8 cellular contexts compared by ENCODE assay signal in genomic region chr19:41959056-41960053, GRCh38. TPM values are rescaled to one million over a fixed set of nuclear protein-coding genes. Genes with fewer than 3 reads are reported as not detected.
A peak's percentile ranks its signal among the peaks of the same experiment; 100 is the strongest.
DNase-seq lines count a peak whose midpoint lies in the region; ATAC-seq and TF ChIP-seq lines count a peak whose summit lies in the region.

Gene RABAC1 (minus strand): TSS chr19:41959321. CDS start chr19:41959292, 29 bp downstream.

- no peak within 1 kb of the TSS for H3K23ac ChIP-seq in trophoblast cell (ENCODE audit: low read length)

- peak within 1 kb of the TSS; percentile 90 for H3K4me3 Mint-ChIP-seq in activated naive CD8-positive, alpha-beta T cell treated with anti-CD3 and anti-CD28 coated beads, Interleukin-2, amount 50 U/mL, for 24 hours

- no peak for TF ChIP-seq POLR2A in transverse colon (IDR thresholded peaks at IDR 0.05)

- peaks cover 5% of the 10 kb centered on the region for H3K79me2 ChIP-seq in trophoblast cell (ENCODE audit: control insufficient read depth, insufficient read depth, low read length, poor library complexity)

- no peak for TF ChIP-seq EP300 in transverse colon (IDR thresholded peaks at IDR 0.05; ENCODE audit: low read depth)

- in situ Hi-C loops in transverse colon (cut with MboI; ENCODE audit: low pct_ligation_motif_present in 1 of 4, low pct_unique_long_range_greater_than_20kb in 1 of 4, low sequenced_read_pairs in 3 of 4) = loop anchor here in 1 of 4 donors (10.0 kb wide), 1 partner anchor 85 kb away; the partner anchor contains the start of gene CD79A

- H3K4me2 ChIP-seq in trophoblast cell (ENCODE audit: low read length) = peak within 1 kb of the TSS; percentile 88

- H3K27me3 ChIP-seq in cardiac muscle cell (no peaks in the 10 kb centered on the region), trophoblast cell (ENCODE audit: insufficient read depth, low read length) (no peaks in the 10 kb centered on the region), transverse colon (no peaks in the 10 kb centered on the region)

- H2BK120ac ChIP-seq in trophoblast cell (ENCODE audit: insufficient read depth, low read length, poor library complexity) = peak within 1 kb of the TSS; percentile 67

- peaks cover 17% of the 10 kb centered on the region for H3K4me1 Mint-ChIP-seq in activated naive CD8-positive, alpha-beta T cell treated with anti-CD3 and anti-CD28 coated beads, Interleukin-2, amount 50 U/mL, for 24 hours

- TF ChIP-seq CTCF in GM12865 (IDR thresholded peaks at IDR 0.05; ENCODE audit: insufficient read depth, low read depth, low read length, missing control alignments) (peak; percentile 41), cardiac muscle cell (IDR thresholded peaks at IDR 0.05; ENCODE audit: low read depth, low read length) (peak; percentile 16), transverse colon (IDR thresholded peaks at IDR 0.05) (peak in 2 of 5 experiments; percentile 29 to 37)

- peak within 1 kb of the TSS; percentile 92 for H4K12ac ChIP-seq in trophoblast cell (ENCODE audit: low read depth, low read length)

- peak within 1 kb of the TSS; percentile 89 for H3K18ac ChIP-seq in trophoblast cell (ENCODE audit: low read length)

- peak; percentile 85 for ATAC-seq in HG02678 (IDR thresholded peaks at IDR 0.05; ENCODE audit: unreplicated experiment)
- ATAC-seq in activated naive CD8-positive, alpha-beta T cell treated with anti-CD3 and anti-CD28 coated beads, Interleukin-2, amount 50 U/mL, for 24 hours = peak; percentile 96

- H3K9me3 ChIP-seq in cardiac muscle cell (ENCODE audit: low read depth) (no peaks in the 10 kb centered on the region), trophoblast cell (ENCODE audit: insufficient read depth, low read depth, low read length) (no peaks in the 10 kb centered on the region), transverse colon (no peaks in the 10 kb centered on the region)

- DNase-seq in GM12865 (ENCODE audit: low read depth) (peak; percentile 93), NCI-H1417 treated with DMSO at 0.1 percent for 48 hours (lab: John Stamatoyannopoulos, UW) (peak; percentile 58), SW480 (ENCODE audit: low spot score) (peak; percentile 97), cardiac muscle cell (ENCODE audit: low read depth in 1 of 2, low spot score in 1 of 2) (peak; percentile 93 to 94), trophoblast cell (peak; percentile 95 to 96), transverse colon (peak; percentile 93)
- DNase-seq in activated naive CD8-positive, alpha-beta T cell treated with anti-CD3 and anti-CD28 coated beads, Interleukin-2, amount 50 U/mL, for 24 hours = peak; percentile 88

- peak within 1 kb of the TSS; percentile 84 for H3K4ac ChIP-seq in trophoblast cell (ENCODE audit: low read depth, low read length)

- no CpG with 5 or more reads among the region's 46 CpGs for WGBS in trophoblast cell (ENCODE audit: extremely low coverage, insufficient coverage, insufficient read length)
- 8 to 100% methylated on average over 2 to 22 of the region's 46 CpGs for WGBS in transverse colon (ENCODE audit: low coverage in 1 of 2), 2 donors

- H3K4me1 ChIP-seq in cardiac muscle cell (ENCODE audit: low read depth) (no peaks in the 10 kb centered on the region), trophoblast cell (ENCODE audit: control insufficient read depth in 1 of 2, insufficient read depth in 2 of 2, low read length in 2 of 2) (peaks cover 6 to 12% of the 10 kb centered on the region in 2 experiments), transverse colon (peaks cover 10 to 31% (median 15%) of the 10 kb centered on the region in 4 donors)

- H2BK12ac ChIP-seq in trophoblast cell (ENCODE audit: low read length) = peak within 1 kb of the TSS; percentile 23

- H3K4me3 ChIP-seq in GM12865 (ENCODE audit: low read depth, low read length) (peak within 1 kb of the TSS; percentile 85), cardiac muscle cell (peak within 1 kb of the TSS; percentile 70), trophoblast cell (ENCODE audit: low read depth, low read length) (peak within 1 kb of the TSS; percentile 82), transverse colon (peak within 1 kb of the TSS; percentile 87 to 96 (median 94))

- no peaks in the 10 kb centered on the region for H3K36me3 Mint-ChIP-seq in activated naive CD8-positive, alpha-beta T cell treated with anti-CD3 and anti-CD28 coated beads, Interleukin-2, amount 50 U/mL, for 24 hours (ENCODE audit: low read depth)

- H2BK5ac ChIP-seq in trophoblast cell (ENCODE audit: low read depth, low read length, poor library complexity) = peak within 1 kb of the TSS; percentile 70

- H3K36me3 ChIP-seq in cardiac muscle cell (no peaks in the 10 kb centered on the region), trophoblast cell (ENCODE audit: control insufficient read depth in 1 of 2, insufficient read depth in 2 of 2, low read length in 2 of 2) (peaks cover 10 to 15% of the 10 kb centered on the region in 2 experiments), transverse colon (no peaks in the 10 kb centered on the region)

- H3K9me3 Mint-ChIP-seq in activated naive CD8-positive, alpha-beta T cell treated with anti-CD3 and anti-CD28 coated beads, Interleukin-2, amount 50 U/mL, for 24 hours = no peaks in the 10 kb centered on the region

- H3K79me1 ChIP-seq in trophoblast cell (ENCODE audit: low read length) = peaks cover 8% of the 10 kb centered on the region

- peak within 1 kb of the TSS; percentile 90 for H2AFZ ChIP-seq in trophoblast cell (ENCODE audit: insufficient read depth, low read length, poor library complexity)

- intact Hi-C loops in transverse colon (cut with DNase I; ENCODE audit: low total_unique reads) = loop anchor here (5.0 kb wide), 1 partner anchor 87 kb away; no protein-coding TSS in a partner anchor

- H3K27ac ChIP-seq in cardiac muscle cell (peak within 1 kb of the TSS; percentile 46), trophoblast cell (ENCODE audit: low read depth, low read length) (peak within 1 kb of the TSS; percentile 62), transverse colon (peak within 1 kb of the TSS; percentile 95 to 97 (median 97))

- peak within 1 kb of the TSS; percentile 85 for H4K91ac ChIP-seq in trophoblast cell (ENCODE audit: low read depth, low read length)

- H3K14ac ChIP-seq in trophoblast cell (ENCODE audit: low read length) = peak within 1 kb of the TSS; percentile 91

- peak within 1 kb of the TSS; percentile 94 for H4K8ac ChIP-seq in trophoblast cell (ENCODE audit: low read depth, low read length)

- H3K27me3 Mint-ChIP-seq in activated naive CD8-positive, alpha-beta T cell treated with anti-CD3 and anti-CD28 coated beads, Interleukin-2, amount 50 U/mL, for 24 hours = no peaks in the 10 kb centered on the region

- H3K27ac Mint-ChIP-seq in activated naive CD8-positive, alpha-beta T cell treated with anti-CD3 and anti-CD28 coated beads, Interleukin-2, amount 50 U/mL, for 24 hours = peak within 1 kb of the TSS; percentile 84

- peak within 1 kb of the TSS; percentile 89 for H2AK5ac ChIP-seq in trophoblast cell (ENCODE audit: low read length)

- peak within 1 kb of the TSS; percentile 85 for H3K9ac ChIP-seq in trophoblast cell (ENCODE audit: low read length)

RNA-seq across cellular contexts. Expression of gene RABAC1, which starts in this region (rescaled TPM):
- total RNA-seq in cardiac muscle cell (151 and 212 TPM in 2 replicates), transverse colon (100 to 1,000 TPM in 3 of 4 donors, 10 to 100 TPM in 1; 75.6 to 235 (median 165) TPM)
- polyA plus RNA-seq in cardiac muscle cell = 245 and 270 TPM in 2 replicates
- polyA plus RNA-seq in trophoblast cell (2013) = 169 and 176 TPM in 2 replicates

Comparison
In these comparisons a context has a peak if more than half of its experiments do, and no peak if none do; other contexts are left out.
1. Peak in every context shown above with its lines: DNase-seq, ATAC-seq, H3K4me3 ChIP-seq and H3K27ac ChIP-seq.
2. H3K27ac ChIP-seq: peak in every context shown above with its lines; median percentile 97 in transverse colon; 62 in trophoblast cell; 46 in cardiac muscle cell.